ENCODE assay signal across 16 cellular contexts in the genomic region with DNA sequence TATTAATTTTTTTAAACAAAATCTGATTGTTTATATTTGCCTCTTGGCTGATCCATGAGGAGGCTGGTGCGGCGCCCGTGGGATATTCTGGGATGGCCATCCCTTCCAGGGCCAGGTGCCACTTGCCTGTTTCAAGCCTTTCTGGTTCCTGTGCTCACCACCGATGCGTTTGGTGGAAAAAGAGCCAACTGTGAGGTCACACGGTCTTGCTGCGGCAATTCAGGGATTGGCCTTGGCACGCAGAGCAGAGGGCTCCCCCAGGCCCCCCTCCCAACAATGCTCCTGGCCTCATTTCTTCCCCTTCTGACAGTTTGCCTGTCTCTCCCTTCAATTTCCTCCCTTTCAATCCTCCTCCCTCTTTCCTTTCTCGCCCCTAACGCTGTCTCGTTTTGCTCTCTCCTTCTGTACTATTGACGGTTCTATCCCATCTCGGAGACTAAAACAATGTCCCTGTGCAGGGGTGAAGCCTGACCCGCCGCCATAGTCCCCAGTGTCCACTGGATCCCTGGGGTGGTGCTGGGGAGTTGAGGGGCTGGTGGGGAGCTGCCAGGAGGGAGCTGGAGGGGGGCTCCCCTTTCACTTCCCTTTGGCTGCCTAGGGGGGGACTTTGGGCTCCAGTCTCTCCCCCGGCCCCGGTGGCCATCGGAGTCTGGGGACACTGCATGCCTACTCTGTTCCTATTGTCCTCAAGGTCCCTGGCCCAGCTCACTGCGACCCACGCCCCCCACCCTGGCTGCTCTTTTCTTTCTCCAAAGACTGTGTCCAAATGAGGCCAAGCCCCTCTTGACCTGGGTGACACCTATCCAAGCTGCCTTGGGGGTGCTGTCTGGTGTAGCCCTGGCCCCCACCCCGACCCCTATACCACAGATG. TPM values are rescaled to one million over a fixed set of nuclear protein-coding genes. Genes with fewer than 3 reads are reported as not detected.
DNase-seq lines count a peak whose midpoint lies in the region; ATAC-seq and TF ChIP-seq lines count a peak whose summit lies in the region.
"Had no signal": no experiment of that assay in that cellular context is flagged by ENCODE, and none has a peak within 500 bp of the region (broad histone marks: within the 10 kb centered on the region; RNA-seq: fewer than 3 reads in every experiment).

No MANE protein-coding gene starts in this region.

- no TSS peak for BruUV-seq in mammary epithelial cell (replicated peaks; lab: Mats Ljungman, UMichigan)

- H3K4me3 Mint-ChIP-seq in WTC11 = no peak overlapping the region

- no peaks in the 10 kb centered on the region for H3K79me2 ChIP-seq in mammary epithelial cell (ENCODE audit: insufficient read depth, low read length)

- no peak overlapping the region for H3K9ac ChIP-seq in mammary epithelial cell (ENCODE audit: insufficient read depth, low read length)

- DNase-seq in breast epithelium (ENCODE audit: low spot score in 2 of 2) (peak in 1 of 2 donors; percentile 64), mammary epithelial cell (no peak), WTC11 (ENCODE audit: low spot score) (no peak), head of caudate nucleus (peak in 31 of 42 donors; percentile 17 to 81 (median 46)), testis (peak; percentile 67), AML-193 (lab: John Stamatoyannopoulos, UW) (no peak), RWPE1 (ENCODE audit: low spot score) (no peak)
- DNase-seq: ACHN; activated CD4-positive, alpha-beta T cell treated with anti-CD3 and anti-CD28 coated beads for 4 hours; DND-41; NCI-H1048; T-helper 1 cell had no signal

- intact Hi-C loops in breast epithelium (cut with DNase I; ENCODE audit: low total_unique reads) = no loop called here
- intact Hi-C loops in mammary epithelial cell (cut with micrococcal nuclease) = no loop called here
- intact Hi-C loops in head of caudate nucleus (cut with DNase I) = no loop called here
- intact Hi-C loops in testis (cut with DNase I; ENCODE audit: low total_unique reads) = loop anchor here (10.0 kb wide), 1 partner anchor 163 kb away; a partner anchor contains a TSS

- TF ChIP-seq CTCF in breast epithelium (IDR thresholded peaks at IDR 0.05) (no peak), mammary epithelial cell (conservative IDR thresholded peaks at IDR 0.05 in 1 of 2, IDR thresholded peaks at IDR 0.05 in 1 of 2; ENCODE audit: extremely low read depth in 1 of 2, insufficient read depth in 1 of 2, low read depth in 1 of 2, low read length in 2 of 2) (no peak), WTC11 (IDR thresholded peaks at IDR 0.05) (no peak), testis (IDR thresholded peaks at IDR 0.05) (no peak), RWPE1 (conservative IDR thresholded peaks at IDR 0.05; ENCODE audit: low read depth) (no peak)

- H3K9me3 ChIP-seq in breast epithelium = no peaks in the 10 kb centered on the region
- H3K9me3 ChIP-seq in mammary epithelial cell (replicated peaks; ENCODE audit: insufficient read depth, low read length) = no peaks in the 10 kb centered on the region
- H3K9me3 ChIP-seq in testis = no peaks in the 10 kb centered on the region

- H3K27me3 Mint-ChIP-seq in WTC11 (ENCODE audit: low read depth) = no peaks in the 10 kb centered on the region

- H2AFZ ChIP-seq in mammary epithelial cell (ENCODE audit: low read depth, low read length) = no peak overlapping the region

- H4K20me1 ChIP-seq in mammary epithelial cell (ENCODE audit: insufficient read depth, low read length) = no peaks in the 10 kb centered on the region

- H3K4me1 ChIP-seq in breast epithelium = no peaks in the 10 kb centered on the region
- H3K4me1 ChIP-seq in mammary epithelial cell (ENCODE audit: insufficient read depth, low read length) = peaks cover 7% of the 10 kb centered on the region
- H3K4me1 ChIP-seq in testis = no peaks in the 10 kb centered on the region

- H3K27me3 ChIP-seq in breast epithelium (no peaks in the 10 kb centered on the region), mammary epithelial cell (ENCODE audit: insufficient read depth, low read length) (peaks cover 2% of the 10 kb centered on the region), testis (no peaks in the 10 kb centered on the region)
- H3K27me3 ChIP-seq: cardiac muscle cell had no signal

- TF ChIP-seq POLR2A in breast epithelium (IDR thresholded peaks at IDR 0.05) (no peak), testis (IDR thresholded peaks at IDR 0.05) (no peak)

- 26% methylated on average over 13 of the region's 21 CpGs for WGBS in mammary epithelial cell (ENCODE audit: low coverage, missing lambda C conversion rate)
- 36 to 39% methylated on average over 20 to 21 of the region's 21 CpGs for whole genome bisulfite sequencing in testis, 2 donors

- peaks cover 6% of the 10 kb centered on the region; the same call in 1 of the 2 replicates for H3K4me1 Mint-ChIP-seq in WTC11

- H3K4me2 ChIP-seq in mammary epithelial cell (ENCODE audit: insufficient read depth, low read depth, low read length) = no peak overlapping the region
- H3K4me2 ChIP-seq: smooth muscle cell had no signal

- ATAC-seq in WTC11 (no peak), GM18520 (IDR thresholded peaks at IDR 0.05; ENCODE audit: unreplicated experiment) (no peak)

- CTCF ChIA-PET in mammary epithelial cell (lab: Charles Lee; ENCODE audit: low non-redundant PET) = no interaction called here
- CTCF ChIA-PET in WTC11 (lab: Charles Lee) = interaction anchor here (1.1 kb wide), 1 partner anchor 15 kb away, joined by 3 read pairs; no protein-coding TSS in a partner anchor
- CTCF ChIA-PET in RWPE1 (lab: Yijun Ruan, JAX) = interaction anchor here (1.8 kb wide), 1 partner anchor 23 kb away, joined by 5 read pairs; a partner anchor contains a TSS

- H3K36me3 ChIP-seq in breast epithelium (no peaks in the 10 kb centered on the region), mammary epithelial cell (ENCODE audit: insufficient read depth, low read length) (no peaks in the 10 kb centered on the region), testis (ENCODE audit: low read depth, missing control alignments) (no peaks in the 10 kb centered on the region)
- H3K36me3 ChIP-seq: cardiac muscle cell had no signal

- in situ Hi-C loops in mammary epithelial cell (cut with MboI; ENCODE audit: low sequenced_read_pairs in 2 of 2) = no loop called here

- H3K27ac ChIP-seq in breast epithelium (no peak overlapping the region), mammary epithelial cell (ENCODE audit: insufficient read depth, low read depth, low read length) (no peak overlapping the region), testis (no peak overlapping the region), RWPE1 (no peak overlapping the region)
- H3K27ac ChIP-seq: cardiac muscle cell had no signal

- H3K27ac Mint-ChIP-seq in WTC11 = peak overlapping the region; percentile 78; the same call in 1 of the 2 replicates

- dilution Hi-C loops in mammary epithelial cell (cut with HindIII; ENCODE audit: low sequenced_read_pairs) = no loop called here

- no peaks in the 10 kb centered on the region for H3K9me3 Mint-ChIP-seq in WTC11

- H3K36me3 Mint-ChIP-seq in WTC11 = no peaks in the 10 kb centered on the region

- POLR2A ChIA-PET in WTC11 (lab: Charles Lee) = no interaction called here
- POLR2A ChIA-PET in RWPE1 (lab: Yijun Ruan, JAX; ENCODE audit: low non-redundant PET) = no interaction called here

- H3K4me3 ChIP-seq in breast epithelium (peak overlapping the region in 2 of 3 donors; percentile 3 to 37), mammary epithelial cell (replicated peaks in 1 of 3; ENCODE audit: insufficient read depth in 1 of 3, low read depth in 2 of 3, low read length in 3 of 3) (no peak overlapping the region), testis (no peak overlapping the region)
- H3K4me3 ChIP-seq: cardiac muscle cell, smooth muscle cell had no signal

TF ChIP-seq in WTC11, 78 proteins besides CTCF, POLR2A, EP300 and RAD21:
- TF ChIP-seq NR2C2 (CRISPR knock-in tag; IDR thresholded peaks at IDR 0.05) (no peak), FOXK1 (CRISPR knock-in tag; IDR thresholded peaks at IDR 0.05) (no peak), ELF4 (CRISPR knock-in tag; IDR thresholded peaks at IDR 0.05; ENCODE audit: low read depth) (no peak), RELA (CRISPR knock-in tag; IDR thresholded peaks at IDR 0.05; ENCODE audit: borderline replicate concordance) (no peak)
- TF ChIP-seq, protein P1, sequence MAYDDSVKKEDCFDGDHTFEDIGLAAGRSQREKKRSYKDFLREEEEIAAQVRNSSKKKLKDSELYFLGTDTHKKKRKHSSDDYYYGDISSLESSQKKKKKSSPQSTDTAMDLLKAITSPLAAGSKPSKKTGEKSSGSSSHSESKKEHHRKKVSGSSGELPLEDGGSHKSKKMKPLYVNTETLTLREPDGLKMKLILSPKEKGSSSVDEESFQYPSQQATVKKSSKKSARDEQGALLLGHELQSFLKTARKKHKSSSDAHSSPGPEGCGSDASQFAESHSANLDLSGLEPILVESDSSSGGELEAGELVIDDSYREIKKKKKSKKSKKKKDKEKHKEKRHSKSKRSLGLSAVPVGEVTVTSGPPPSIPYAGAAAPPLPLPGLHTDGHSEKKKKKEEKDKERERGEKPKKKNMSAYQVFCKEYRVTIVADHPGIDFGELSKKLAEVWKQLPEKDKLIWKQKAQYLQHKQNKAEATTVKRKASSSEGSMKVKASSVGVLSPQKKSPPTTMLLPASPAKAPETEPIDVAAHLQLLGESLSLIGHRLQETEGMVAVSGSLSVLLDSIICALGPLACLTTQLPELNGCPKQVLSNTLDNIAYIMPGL (CRISPR knock-in tag; IDR thresholded peaks at IDR 0.05) = no peak

RNA-seq across cellular contexts. Expression of a gene that starts 13.1 kb away (rescaled TPM):
- total RNA-seq in breast epithelium (10 to 100 TPM in 1 of 3 donors, 1 to 10 TPM in 2; 5.8 to 11.3 (median 7.2) TPM), mammary epithelial cell (10 to 100 TPM in 1 of 2 donors, 1 to 10 TPM in 1; 8.0 to 29.8 TPM), WTC11 (2021) (56.8 to 59.5 TPM (median 59.0 TPM) in 3 replicates), testis (10 to 100 TPM; 15.9 to 25.0 TPM)
- polyA plus RNA-seq in mammary epithelial cell (7.2 TPM), testis (ENCODE audit: insufficient read depth, low read depth, low replicate concordance) (33.3 TPM)
- polyA minus RNA-seq in mammary epithelial cell = 4.4 TPM

RNA-seq across cellular contexts. Expression of a gene that starts 23.1 kb away (rescaled TPM):
- 10 to 100 TPM; 26.7 to 28.5 (median 27.9) TPM for total RNA-seq in breast epithelium
- total RNA-seq in mammary epithelial cell = 10 to 100 TPM; 34.2 to 64.8 TPM
- 8.2 TPM for polyA plus RNA-seq in mammary epithelial cell
- 27.9 TPM for polyA minus RNA-seq in mammary epithelial cell
- 79.4 to 88.8 TPM (median 80.7 TPM) in 3 replicates for total RNA-seq in WTC11 (2021)
- 10 to 100 TPM; 89.7 to 91.1 TPM for total RNA-seq in testis
- polyA plus RNA-seq in testis (ENCODE audit: insufficient read depth, low read depth, low replicate concordance) = 34.7 TPM

RNA-seq across cellular contexts. Expression of a gene that starts 45.4 kb away (rescaled TPM):
- total RNA-seq in breast epithelium (not detected), mammary epithelial cell (under 1 TPM in 1 of 2 donors, not detected in 1; 0.17 TPM), WTC11 (2021) (1.3 to 2.1 TPM (median 1.5 TPM) in 3 replicates), testis (10 to 100 TPM; 10.3 to 15.1 TPM)
- polyA plus RNA-seq in mammary epithelial cell (not detected), testis (ENCODE audit: insufficient read depth, low read depth, low replicate concordance) (19.8 TPM)
- not detected for polyA minus RNA-seq in mammary epithelial cell
- total RNA-seq: HT-29 had no signal
- polyA plus RNA-seq: smooth muscle cell had no signal

Comparison
In these comparisons a context has a peak if more than half of its experiments do, and no peak if none do; other contexts are left out.
1. H3K4me3 ChIP-seq: peak in breast epithelium (2 of 3); none in mammary epithelial cell (0 of 3) and testis (0 of 2).
2. DNase-seq: peak in head of caudate nucleus (31 of 42) and testis (single experiment); none in mammary epithelial cell (single experiment), WTC11 (single experiment), AML-193 (0 of 2) and RWPE1 (single experiment).